In the genomic region with DNA sequence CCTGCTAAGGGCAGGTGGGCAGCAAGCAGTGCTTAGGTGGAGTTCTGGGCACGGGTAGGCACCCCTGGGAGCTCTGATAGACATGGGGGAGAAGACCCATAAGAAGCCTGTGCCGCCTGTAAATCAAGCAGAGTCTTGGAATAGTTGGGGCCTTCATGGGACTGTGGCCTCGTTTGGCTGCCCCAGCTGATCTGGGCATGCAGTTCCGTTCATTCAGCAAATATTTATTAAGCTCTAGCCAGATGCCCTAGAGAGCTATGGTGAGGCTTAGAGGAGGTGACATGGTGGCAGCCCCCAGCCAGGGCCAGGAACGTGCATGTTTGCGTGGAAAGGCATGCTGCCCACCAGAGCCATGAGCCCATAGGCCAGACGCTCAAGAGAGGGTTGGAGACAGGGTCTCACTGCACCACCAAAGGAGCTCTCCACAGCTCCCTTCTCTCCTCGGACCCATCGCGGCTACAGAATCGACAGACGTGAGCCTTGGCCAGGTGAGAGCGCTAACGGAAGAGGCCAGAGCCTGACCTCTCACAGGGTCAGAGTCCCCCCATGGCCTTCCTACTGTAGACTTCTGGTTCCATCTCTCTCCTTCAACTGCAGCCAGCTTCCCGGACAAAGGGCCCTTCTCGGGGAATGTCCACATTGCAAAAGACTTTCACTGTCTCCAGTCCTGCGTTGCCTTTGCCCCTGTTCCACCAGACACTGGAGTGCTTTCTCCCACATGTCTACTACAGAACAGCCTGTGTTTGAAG, we compare ENCODE assay signal across 14 cellular contexts.
"Had no signal": no experiment of that assay in that cellular context is flagged by ENCODE, and none has a peak within 500 bp of the region (broad histone marks: within the 10 kb centered on the region; RNA-seq: fewer than 3 reads in every experiment).

No MANE protein-coding gene starts in this region.

- H3K27me3 Mint-ChIP-seq: activated naive CD8-positive, alpha-beta T cell treated with anti-CD3 and anti-CD28 coated beads, Interleukin-2, amount 10 ng/mL, durations not matched to agents 7 days and 5 days had no signal

- H3K27ac ChIP-seq: brain microvascular endothelial cell, foreskin keratinocyte, neutrophil, psoas muscle, tibial nerve, vagina had no signal

- H3K4me1 Mint-ChIP-seq: activated naive CD8-positive, alpha-beta T cell treated with anti-CD3 and anti-CD28 coated beads, Interleukin-2, amount 10 ng/mL, durations not matched to agents 7 days and 5 days; immature natural killer cell; stimulated activated naive B cell treated with anti-CD40 and anti-IgM and Interleukin-4, amounts not matched to agents 10 μg/mL and 1 μg/mL and 100 μg/mL, for 72 hours had no signal

- H3K9me3 Mint-ChIP-seq: activated naive CD8-positive, alpha-beta T cell treated with anti-CD3 and anti-CD28 coated beads, Interleukin-2, amount 10 ng/mL, durations not matched to agents 7 days and 5 days; immature natural killer cell; stimulated activated naive B cell treated with anti-CD40 and anti-IgM and Interleukin-4, amounts not matched to agents 10 μg/mL and 1 μg/mL and 100 μg/mL, for 72 hours had no signal

- H3K36me3 ChIP-seq: brain microvascular endothelial cell, neutrophil, tibial nerve, vagina had no signal

- H3K27ac Mint-ChIP-seq: activated naive CD8-positive, alpha-beta T cell treated with anti-CD3 and anti-CD28 coated beads, Interleukin-2, amount 10 ng/mL, durations not matched to agents 7 days and 5 days; immature natural killer cell; stimulated activated naive B cell treated with anti-CD40 and anti-IgM and Interleukin-4, amounts not matched to agents 10 μg/mL and 1 μg/mL and 100 μg/mL, for 72 hours had no signal

- DNase-seq: activated CD4-positive, alpha-beta T cell treated with anti-CD3 and anti-CD28 coated beads for 1 hour; activated CD4-positive, alpha-beta T cell treated with anti-CD3 and anti-CD28 coated beads, Interleukin-2, amount 50 U/mL, for 4 hours; activated naive CD4-positive, alpha-beta T cell; activated naive CD8-positive, alpha-beta T cell treated with anti-CD3 and anti-CD28 coated beads, Interleukin-2, amount 10 ng/mL, durations not matched to agents 7 days and 5 days; activated T-cell treated with anti-CD3 and anti-CD28 coated beads for 4 hours; brain microvascular endothelial cell; effector memory CD4-positive, alpha-beta T cell; foreskin keratinocyte; immature natural killer cell; stimulated activated naive B cell treated with anti-CD40 and anti-IgM and Interleukin-4, amounts not matched to agents 10 μg/mL and 1 μg/mL and 100 μg/mL, for 72 hours had no signal

- H3K36me3 Mint-ChIP-seq: activated naive CD8-positive, alpha-beta T cell treated with anti-CD3 and anti-CD28 coated beads, Interleukin-2, amount 10 ng/mL, durations not matched to agents 7 days and 5 days; immature natural killer cell; stimulated activated naive B cell treated with anti-CD40 and anti-IgM and Interleukin-4, amounts not matched to agents 10 μg/mL and 1 μg/mL and 100 μg/mL, for 72 hours had no signal

- H3K4me3 Mint-ChIP-seq: activated naive CD8-positive, alpha-beta T cell treated with anti-CD3 and anti-CD28 coated beads, Interleukin-2, amount 10 ng/mL, durations not matched to agents 7 days and 5 days; immature natural killer cell; stimulated activated naive B cell treated with anti-CD40 and anti-IgM and Interleukin-4, amounts not matched to agents 10 μg/mL and 1 μg/mL and 100 μg/mL, for 72 hours had no signal

- H3K27me3 ChIP-seq: brain microvascular endothelial cell, foreskin keratinocyte, neutrophil, tibial nerve, vagina had no signal

- H3K4me1 ChIP-seq: foreskin keratinocyte, psoas muscle, tibial nerve, vagina had no signal

- H3K4me3 ChIP-seq: psoas muscle, tibial nerve, vagina had no signal

- H3K9me3 ChIP-seq: neutrophil, psoas muscle, tibial nerve, vagina had no signal

- ATAC-seq: foreskin keratinocyte; psoas muscle; stimulated activated naive B cell treated with anti-CD40 and anti-IgM and Interleukin-4, amounts not matched to agents 10 μg/mL and 1 μg/mL and 100 μg/mL, for 72 hours had no signal
